14 cellular contexts compared by ENCODE assay signal in the genomic region with DNA sequence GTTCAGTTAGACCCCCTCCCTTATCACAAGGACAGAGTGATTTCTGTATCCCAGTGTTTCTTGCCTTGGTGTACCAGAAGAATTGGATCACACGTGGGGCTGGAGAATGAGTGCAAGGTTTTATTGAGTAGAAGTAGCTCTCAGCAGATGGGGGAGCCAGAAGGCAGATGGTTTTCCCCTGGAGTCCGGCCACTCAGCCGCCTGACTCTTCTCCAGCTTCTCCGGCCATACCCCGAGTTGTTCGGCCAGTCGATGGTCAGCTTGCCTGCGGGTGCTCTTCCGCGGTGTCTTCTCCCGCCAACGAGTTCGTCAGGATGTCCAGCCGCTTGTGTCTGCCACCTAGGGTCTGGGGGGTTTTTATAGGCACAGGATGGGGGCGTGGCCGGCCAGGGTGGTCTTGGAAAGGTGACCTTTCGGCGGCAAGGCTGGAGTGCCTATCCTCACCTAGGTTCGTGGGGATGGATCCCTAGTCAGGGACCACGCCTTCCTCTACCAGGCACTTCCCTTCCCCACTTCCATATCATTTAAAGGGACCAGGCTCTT. TPM values are rescaled to one million over a fixed set of nuclear protein-coding genes. Genes with fewer than 3 reads are reported as not detected.
DNase-seq lines count a peak whose midpoint lies in the region; TF ChIP-seq lines count a peak whose summit lies in the region.
"Had no signal": no experiment of that assay in that cellular context is flagged by ENCODE, and none has a peak within 500 bp of the region (broad histone marks: within the 10 kb centered on the region; RNA-seq: fewer than 3 reads in every experiment).

No MANE protein-coding gene starts in this region.

- H3K4me1 ChIP-seq in H9 (ENCODE audit: insufficient read depth, low read length) (peaks cover 6% of the 10 kb centered on the region; the same call in 1 of the 2 replicates), adrenal gland (replicated peaks in 1 of 2) (peaks cover 35 to 56% of the 10 kb centered on the region in 2 donors)

- H3K23me2 ChIP-seq in H9 (ENCODE audit: insufficient read length, low read depth, low read length, poor library complexity, severe bottlenecking) = no peaks in the 10 kb centered on the region

- H3K4ac ChIP-seq in H9 (ENCODE audit: low read depth, low read length) = no peak overlapping the region

- H3K79me1 ChIP-seq in H9 (ENCODE audit: insufficient read depth, low read depth, low read length, poor library complexity, severe bottlenecking) = peaks cover 3% of the 10 kb centered on the region

- intact Hi-C loops in adrenal gland (cut with DNase I) = no loop called here

- no peak overlapping the region for H4K5ac ChIP-seq in H9 (ENCODE audit: insufficient read length, low read depth, low read length)

- H3T11ph ChIP-seq in H9 (ENCODE audit: low read length) = no peak overlapping the region

- H3K27ac ChIP-seq in H9 (ENCODE audit: insufficient read length, low read depth, low read length) (no peak overlapping the region), adrenal gland (peak overlapping the region in 3 of 5 donors; percentile 38 to 67 (median 65)), temporal lobe (ENCODE audit: low read depth, low read length) (peak overlapping the region; percentile 60)
- H3K27ac ChIP-seq: parathyroid adenoma had no signal

- H3K9ac ChIP-seq in H9 (ENCODE audit: extremely low read depth, insufficient read length, low read length) = no peak overlapping the region
- H3K9ac ChIP-seq: parathyroid adenoma had no signal

- no peaks in the 10 kb centered on the region for H3K27me3 ChIP-seq in H9 (ENCODE audit: insufficient read depth, low read length)
- H3K27me3 ChIP-seq in adrenal gland = no peaks in the 10 kb centered on the region

- H3K79me2 ChIP-seq in H9 (ENCODE audit: insufficient read depth, low read length) = no peaks in the 10 kb centered on the region; the same call in 1 of the 2 replicates

- TF ChIP-seq CTCF in H9 (conservative IDR thresholded peaks at IDR 0.05) = no peak
- no peak for TF ChIP-seq CTCF in adrenal gland (IDR thresholded peaks at IDR 0.05)
- no peak for TF ChIP-seq CTCF in glutamatergic neuron (IDR thresholded peaks at IDR 0.05; ENCODE audit: partially characterized antibody, unreplicated experiment)

- no peak overlapping the region for H4K8ac ChIP-seq in H9 (replicated peaks; ENCODE audit: insufficient read length, low read depth, low read length)

- H2BK5ac ChIP-seq in H9 (ENCODE audit: insufficient read length, low read length) = no peak overlapping the region

- peaks cover 53 to 54% of the 10 kb centered on the region in 2 experiments for H3K4me1 Mint-ChIP-seq in H9
- peaks cover 56% of the 10 kb centered on the region for H3K4me1 Mint-ChIP-seq in glutamatergic neuron (ENCODE audit: low read depth, unreplicated experiment)
- H3K4me1 Mint-ChIP-seq: activated naive CD8-positive, alpha-beta T cell treated with anti-CD3 and anti-CD28 coated beads, Interleukin-2, amount 10 ng/mL, durations not matched to agents 7 days and 5 days; central memory CD8-positive, alpha-beta T cell; stimulated activated effector memory CD8-positive, alpha-beta T cell treated with anti-CD3 and anti-CD28 coated beads, Interleukin-12 subunit alpha, Interleukin-12 subunit beta, amount 100 ng/mL, for 72 hours had no signal

- H3K27ac Mint-ChIP-seq in H9 (peak overlapping the region in 2 of 3 experiments; percentile 70 to 72; a peak in 4 of 7 replicates), glutamatergic neuron (ENCODE audit: unreplicated experiment) (peak overlapping the region; percentile 85)
- H3K27ac Mint-ChIP-seq: activated naive CD8-positive, alpha-beta T cell treated with anti-CD3 and anti-CD28 coated beads, Interleukin-2, amount 10 ng/mL, durations not matched to agents 7 days and 5 days; stimulated activated effector memory CD8-positive, alpha-beta T cell treated with anti-CD3 and anti-CD28 coated beads, Interleukin-12 subunit alpha, Interleukin-12 subunit beta, amount 100 ng/mL, for 72 hours had no signal

- H3K9me3 Mint-ChIP-seq in H9 = no peaks in the 10 kb centered on the region
- peaks cover 2% of the 10 kb centered on the region for H3K9me3 Mint-ChIP-seq in glutamatergic neuron (ENCODE audit: unreplicated experiment)
- H3K9me3 Mint-ChIP-seq: activated naive CD8-positive, alpha-beta T cell treated with anti-CD3 and anti-CD28 coated beads, Interleukin-2, amount 10 ng/mL, durations not matched to agents 7 days and 5 days; central memory CD8-positive, alpha-beta T cell; stimulated activated effector memory CD8-positive, alpha-beta T cell treated with anti-CD3 and anti-CD28 coated beads, Interleukin-12 subunit alpha, Interleukin-12 subunit beta, amount 100 ng/mL, for 72 hours had no signal

- no peak overlapping the region for H3K23ac ChIP-seq in H9 (ENCODE audit: insufficient read length, low read depth, low read length)

- H2BK15ac ChIP-seq in H9 (ENCODE audit: low read depth, low read length) = no peak overlapping the region

- no peak overlapping the region for H3K18ac ChIP-seq in H9 (ENCODE audit: insufficient read length, low read depth, low read length)

- H3K4me3 Mint-ChIP-seq in H9 (no peak overlapping the region), glutamatergic neuron (ENCODE audit: unreplicated experiment) (peak overlapping the region; percentile 73)
- H3K4me3 Mint-ChIP-seq: activated naive CD8-positive, alpha-beta T cell treated with anti-CD3 and anti-CD28 coated beads, Interleukin-2, amount 10 ng/mL, durations not matched to agents 7 days and 5 days; central memory CD8-positive, alpha-beta T cell; stimulated activated effector memory CD8-positive, alpha-beta T cell treated with anti-CD3 and anti-CD28 coated beads, Interleukin-12 subunit alpha, Interleukin-12 subunit beta, amount 100 ng/mL, for 72 hours had no signal

- H2AFZ ChIP-seq in H9 (ENCODE audit: low read length) = no peak overlapping the region
- H2AFZ ChIP-seq: parathyroid adenoma had no signal

- H4K20me1 ChIP-seq in H9 (ENCODE audit: control insufficient read depth, insufficient read depth, insufficient read length) = no peaks in the 10 kb centered on the region

- H3K36me3 ChIP-seq in adrenal gland (replicated peaks in 1 of 2) = no peaks in the 10 kb centered on the region

- no peak overlapping the region for H3K14ac ChIP-seq in H9 (ENCODE audit: insufficient read depth, low read length)

- WGBS in H9 (ENCODE audit: extremely low coverage, insufficient read length, low lambda C conversion rate) = no CpG with 5 or more reads among the region's 20 CpGs
- WGBS in adrenal gland, 4 donors = 89 to 96% (median 95%) methylated on average over 9 to 20 of the region's 20 CpGs

- no peak overlapping the region for H4K91ac ChIP-seq in H9 (ENCODE audit: insufficient read length, low read depth, low read length)

- no peak for TF ChIP-seq POLR2A in adrenal gland (IDR thresholded peaks at IDR 0.05)

- no peak overlapping the region for H3K4me2 ChIP-seq in H9 (ENCODE audit: insufficient read depth, insufficient read length, low read length)
- H3K4me2 ChIP-seq: smooth muscle cell had no signal

- no peak overlapping the region for H2BK20ac ChIP-seq in H9 (ENCODE audit: low read depth, low read length, poor library complexity, severe bottlenecking)

- DNase-seq in H9 = no peak
- DNase-seq in adrenal gland = no peak
- DNase-seq in glutamatergic neuron = peak; percentile 36
- DNase-seq in OCI-M1 (lab: John Stamatoyannopoulos, UW) = no peak
- no peak for DNase-seq in activated T-cell treated with anti-CD3 and anti-CD28 coated beads, Interleukin-2, amount 50 U/mL, for 1 hour
- no peak for DNase-seq in AG08395 (ENCODE audit: low spot score)
- DNase-seq: activated CD4-positive, alpha-beta T cell treated with anti-CD3 and anti-CD28 coated beads, Interleukin-2, amount 50 U/mL, for 4 hours; activated naive CD8-positive, alpha-beta T cell treated with anti-CD3 and anti-CD28 coated beads, Interleukin-2, amount 10 ng/mL, durations not matched to agents 7 days and 5 days; activated T-cell treated with anti-CD3 and anti-CD28 coated beads, Interleukin-2, amount 50 U/mL, for 48 hours had no signal

- no peak overlapping the region for H3K4me3 ChIP-seq in adrenal gland
- H3K4me3 ChIP-seq: smooth muscle cell had no signal

- H2BK120ac ChIP-seq in H9 (ENCODE audit: low read depth, low read length, poor library complexity, severe bottlenecking) = no peak overlapping the region

- no peaks in the 10 kb centered on the region; the same call in 1 of the 2 replicates for H3K27me3 Mint-ChIP-seq in H9 (ENCODE audit: low read depth)
- no peaks in the 10 kb centered on the region for H3K27me3 Mint-ChIP-seq in glutamatergic neuron (ENCODE audit: unreplicated experiment)

- H2BK12ac ChIP-seq in H9 (ENCODE audit: insufficient read length, low read depth, low read length) = no peak overlapping the region

- no peak overlapping the region for H3K56ac ChIP-seq in H9 (ENCODE audit: insufficient read length, low read depth, low read length)

- H3K9me3 ChIP-seq in H9 (ENCODE audit: control insufficient read depth, low read depth, low read length) = no peaks in the 10 kb centered on the region
- no peaks in the 10 kb centered on the region for H3K9me3 ChIP-seq in adrenal gland (replicated peaks in 1 of 3)

- no peak overlapping the region for H2AK5ac ChIP-seq in H9 (ENCODE audit: insufficient read length, low read length)

- H3K36me3 Mint-ChIP-seq in H9 (ENCODE audit: insufficient read depth in 1 of 3, low read depth in 3 of 3) (no peaks in the 10 kb centered on the region; a peak in 1 of 7 replicates), glutamatergic neuron (ENCODE audit: unreplicated experiment) (no peaks in the 10 kb centered on the region)
- H3K36me3 Mint-ChIP-seq: activated naive CD8-positive, alpha-beta T cell treated with anti-CD3 and anti-CD28 coated beads, Interleukin-2, amount 10 ng/mL, durations not matched to agents 7 days and 5 days; stimulated activated effector memory CD8-positive, alpha-beta T cell treated with anti-CD3 and anti-CD28 coated beads, Interleukin-12 subunit alpha, Interleukin-12 subunit beta, amount 100 ng/mL, for 72 hours had no signal

RNA-seq across cellular contexts. Expression of a gene that starts 14.5 kb away (rescaled TPM):
- 13.8 and 15.3 TPM in 2 replicates for total RNA-seq in H9 (2021)
- total RNA-seq in adrenal gland = 10 to 100 TPM; 12.9 to 58.2 (median 36.5) TPM
- polyA plus RNA-seq in adrenal gland = 10 to 100 TPM in 1 of 3 donors, 1 to 10 TPM in 2; 4.1 to 14.1 (median 8.9) TPM
- total RNA-seq in glutamatergic neuron (ENCODE audit: unreplicated experiment) = 29.7 TPM
- total RNA-seq in temporal lobe = 20.2 TPM
